In genomic region chr14:74835607-74836250, GRCh38 we compare ENCODE assay signal across 14 cellular contexts. TPM values are rescaled to one million over a fixed set of nuclear protein-coding genes. Genes with fewer than 3 reads are reported as not detected.
DNase-seq lines count a peak whose midpoint lies in the region; ATAC-seq and TF ChIP-seq lines count a peak whose summit lies in the region.
"Had no signal": no experiment of that assay in that cellular context is flagged by ENCODE, and none has a peak within 500 bp of the region (broad histone marks: within the 10 kb centered on the region; RNA-seq: fewer than 3 reads in every experiment).

No MANE protein-coding gene starts in this region.

- no peaks in the 10 kb centered on the region for H3F3A ChIP-seq in smooth muscle cell (ENCODE audit: low read depth)

- H3K9ac ChIP-seq in smooth muscle cell (ENCODE audit: low read depth): no peak overlapping the region

- H3K4me1 Mint-ChIP-seq in activated T-cell treated with anti-CD3 and anti-CD28 coated beads, Interleukin-2, amount 50 U/mL, for 24 hours (ENCODE audit: low read depth): peaks cover 67% of the 10 kb centered on the region
- H3K4me1 Mint-ChIP-seq in activated naive CD4-positive, alpha-beta T cell treated with anti-CD3 and anti-CD28 coated beads, Interleukin-2, amount 50 U/mL, for 24 hours: peaks cover 64% of the 10 kb centered on the region

- H3K9me3 Mint-ChIP-seq in activated T-cell treated with anti-CD3 and anti-CD28 coated beads, Interleukin-2, amount 50 U/mL, for 24 hours: no peaks in the 10 kb centered on the region
- H3K9me3 Mint-ChIP-seq in activated naive CD4-positive, alpha-beta T cell treated with anti-CD3 and anti-CD28 coated beads, Interleukin-2, amount 50 U/mL, for 24 hours: no peaks in the 10 kb centered on the region
- H3K9me3 Mint-ChIP-seq: type B pancreatic cell had no signal

- no peaks in the 10 kb centered on the region for H4K20me1 ChIP-seq in smooth muscle cell (ENCODE audit: low read depth)

- H3K79me2 ChIP-seq in smooth muscle cell (ENCODE audit: low read depth): no peaks in the 10 kb centered on the region

- H3K9me3 ChIP-seq in smooth muscle cell (replicated peaks; ENCODE audit: low read depth): no peaks in the 10 kb centered on the region
- H3K9me3 ChIP-seq: SJSA1 had no signal

- WGBS in smooth muscle cell (ENCODE audit: low lambda C conversion rate): 71% methylated on average over 7 of the region's 7 CpGs

- H3K4me2 ChIP-seq in smooth muscle cell: no peak overlapping the region

- TF ChIP-seq CTCF in smooth muscle cell (IDR thresholded peaks at IDR 0.05; ENCODE audit: borderline replicate concordance, insufficient read depth, poor library complexity, severe bottlenecking): no peak

- no peaks in the 10 kb centered on the region for H3K27me3 Mint-ChIP-seq in activated T-cell treated with anti-CD3 and anti-CD28 coated beads, Interleukin-2, amount 50 U/mL, for 24 hours
- H3K27me3 Mint-ChIP-seq in activated naive CD4-positive, alpha-beta T cell treated with anti-CD3 and anti-CD28 coated beads, Interleukin-2, amount 50 U/mL, for 24 hours: no peaks in the 10 kb centered on the region
- H3K27me3 Mint-ChIP-seq: type B pancreatic cell had no signal

- H3K4me3 ChIP-seq in smooth muscle cell: no peak overlapping the region
- H3K4me3 ChIP-seq: SJSA1 had no signal

- peak overlapping the region; percentile 30 for H3K4me3 Mint-ChIP-seq in activated T-cell treated with anti-CD3 and anti-CD28 coated beads, Interleukin-2, amount 50 U/mL, for 24 hours
- peak overlapping the region; percentile 46 for H3K4me3 Mint-ChIP-seq in activated naive CD4-positive, alpha-beta T cell treated with anti-CD3 and anti-CD28 coated beads, Interleukin-2, amount 50 U/mL, for 24 hours
- H3K4me3 Mint-ChIP-seq: type B pancreatic cell had no signal

- no peak overlapping the region for H2AFZ ChIP-seq in smooth muscle cell (ENCODE audit: low read depth)

- peak overlapping the region; percentile 47 for H3K27ac ChIP-seq in smooth muscle cell (ENCODE audit: low read depth)
- H3K27ac ChIP-seq: SJSA1 had no signal

- no peaks in the 10 kb centered on the region for H3K36me3 ChIP-seq in smooth muscle cell (ENCODE audit: low read depth)

- H3K27me3 ChIP-seq in smooth muscle cell (ENCODE audit: low read depth): no peaks in the 10 kb centered on the region
- H3K27me3 ChIP-seq: SJSA1 had no signal

- peak overlapping the region; percentile 91 for H3K27ac Mint-ChIP-seq in activated T-cell treated with anti-CD3 and anti-CD28 coated beads, Interleukin-2, amount 50 U/mL, for 24 hours
- H3K27ac Mint-ChIP-seq in activated naive CD4-positive, alpha-beta T cell treated with anti-CD3 and anti-CD28 coated beads, Interleukin-2, amount 50 U/mL, for 24 hours: peak overlapping the region; percentile 82
- H3K27ac Mint-ChIP-seq: type B pancreatic cell had no signal

- ATAC-seq in HG02642 (IDR thresholded peaks at IDR 0.05; ENCODE audit: poor library complexity, unreplicated experiment) (peak; percentile 46), GM19351 (IDR thresholded peaks at IDR 0.05; ENCODE audit: unreplicated experiment) (no peak)

- peaks cover 65% of the 10 kb centered on the region for H3K36me3 Mint-ChIP-seq in activated T-cell treated with anti-CD3 and anti-CD28 coated beads, Interleukin-2, amount 50 U/mL, for 24 hours (ENCODE audit: low read depth)
- peaks cover 5% of the 10 kb centered on the region for H3K36me3 Mint-ChIP-seq in activated naive CD4-positive, alpha-beta T cell treated with anti-CD3 and anti-CD28 coated beads, Interleukin-2, amount 50 U/mL, for 24 hours

- H3K4me1 ChIP-seq in smooth muscle cell (ENCODE audit: low read depth): no peaks in the 10 kb centered on the region

- DNase-seq in activated T-cell treated with anti-CD3 and anti-CD28 coated beads, Interleukin-2, amount 50 U/mL, for 24 hours: no peak
- no peak for DNase-seq in activated T-cell treated with anti-CD3 and anti-CD28 coated beads, Interleukin-2, amount 50 U/mL, for 48 hours
- DNase-seq in smooth muscle cell (lab: John Stamatoyannopoulos, UW; ENCODE audit: unreplicated experiment) (no peak), RKO (ENCODE audit: low spot score) (no peak)
- DNase-seq in stimulated activated naive CD4-positive, alpha-beta T cell treated with Interleukin-2 at 50 U/mL for 16 hours (lab: John Stamatoyannopoulos, UW): no peak
- DNase-seq: NCI-H2081 treated with DMSO at 0.1 percent for 48 hours, occipital lobe had no signal

RNA-seq across cellular contexts. Expression of gene PROX2, which starts 40.2 kb away (rescaled TPM):
- not detected in 2 replicates for total RNA-seq in smooth muscle cell
- 0.08 and 0.52 TPM in 2 replicates for polyA plus RNA-seq in smooth muscle cell
- total RNA-seq: fibroblast of lung, liver, occipital lobe, SJSA1 had no signal

RNA-seq across cellular contexts. Expression of gene DLST, which starts 46.0 kb away (rescaled TPM):
- total RNA-seq in smooth muscle cell: 45.1 and 46.9 TPM in 2 replicates
- polyA plus RNA-seq in smooth muscle cell: 4.9 and 7.8 TPM in 2 replicates
